14 cellular contexts compared by ENCODE assay signal in genomic region chr6:44110966-44111365, GRCh38. TPM values are rescaled to one million over a fixed set of nuclear protein-coding genes. Genes with fewer than 3 reads are reported as not detected.
"Had no signal": no experiment of that assay in that cellular context is flagged by ENCODE, and none has a peak within 500 bp of the region (broad histone marks: within the 10 kb centered on the region; RNA-seq: fewer than 3 reads in every experiment).

No MANE protein-coding gene starts in this region.

- H3K27ac ChIP-seq: thyroid gland had no signal

- H3K4me3 Mint-ChIP-seq: activated naive CD8-positive, alpha-beta T cell treated with anti-CD3 and anti-CD28 coated beads, Interleukin-2, amount 10 ng/mL, durations not matched to agents 7 days and 5 days; memory B cell; nephron had no signal

- H3K4me3 ChIP-seq: thyroid gland had no signal

- H3K27me3 Mint-ChIP-seq: activated naive CD8-positive, alpha-beta T cell treated with anti-CD3 and anti-CD28 coated beads, Interleukin-2, amount 10 ng/mL, durations not matched to agents 7 days and 5 days; memory B cell had no signal

- H3K27ac Mint-ChIP-seq: nephron had no signal

- H3K9me3 Mint-ChIP-seq: activated naive CD8-positive, alpha-beta T cell treated with anti-CD3 and anti-CD28 coated beads, Interleukin-2, amount 10 ng/mL, durations not matched to agents 7 days and 5 days; memory B cell; nephron had no signal

- H3K27me3 ChIP-seq: thyroid gland had no signal

- FAIRE-seq: bronchial epithelial cell, colon, small intestine, urothelium cell line had no signal

- DNase-seq: activated CD4-positive, alpha-beta T cell treated with anti-CD3 and anti-CD28 coated beads, Interleukin-2, amount 50 U/mL, for 1 hour; activated gamma-delta T cell treated with Interleukin-2 at 50 U/mL for 16 hours; activated naive CD8-positive, alpha-beta T cell treated with anti-CD3 and anti-CD28 coated beads, Interleukin-2, amount 10 ng/mL, durations not matched to agents 7 days and 5 days; activated T-cell treated with anti-CD3 and anti-CD28 coated beads, Interleukin-2, amount 50 U/mL, for 1 hour; aorta; effector CD4-positive, alpha-beta T cell; T-helper 2 cell; thyroid gland had no signal

- H3K9me3 ChIP-seq: thyroid gland had no signal

RNA-seq across cellular contexts. Expression of gene CAPN11, which starts 47.7 kb away (rescaled TPM):
- total RNA-seq: activated naive CD8-positive, alpha-beta T cell treated with anti-CD3 and anti-CD28 coated beads, Interleukin-2, amount 10 ng/mL, durations not matched to agents 7 days and 5 days; bronchial epithelial cell had no signal
